ENCODE assay signal across 9 cellular contexts in the genomic region with DNA sequence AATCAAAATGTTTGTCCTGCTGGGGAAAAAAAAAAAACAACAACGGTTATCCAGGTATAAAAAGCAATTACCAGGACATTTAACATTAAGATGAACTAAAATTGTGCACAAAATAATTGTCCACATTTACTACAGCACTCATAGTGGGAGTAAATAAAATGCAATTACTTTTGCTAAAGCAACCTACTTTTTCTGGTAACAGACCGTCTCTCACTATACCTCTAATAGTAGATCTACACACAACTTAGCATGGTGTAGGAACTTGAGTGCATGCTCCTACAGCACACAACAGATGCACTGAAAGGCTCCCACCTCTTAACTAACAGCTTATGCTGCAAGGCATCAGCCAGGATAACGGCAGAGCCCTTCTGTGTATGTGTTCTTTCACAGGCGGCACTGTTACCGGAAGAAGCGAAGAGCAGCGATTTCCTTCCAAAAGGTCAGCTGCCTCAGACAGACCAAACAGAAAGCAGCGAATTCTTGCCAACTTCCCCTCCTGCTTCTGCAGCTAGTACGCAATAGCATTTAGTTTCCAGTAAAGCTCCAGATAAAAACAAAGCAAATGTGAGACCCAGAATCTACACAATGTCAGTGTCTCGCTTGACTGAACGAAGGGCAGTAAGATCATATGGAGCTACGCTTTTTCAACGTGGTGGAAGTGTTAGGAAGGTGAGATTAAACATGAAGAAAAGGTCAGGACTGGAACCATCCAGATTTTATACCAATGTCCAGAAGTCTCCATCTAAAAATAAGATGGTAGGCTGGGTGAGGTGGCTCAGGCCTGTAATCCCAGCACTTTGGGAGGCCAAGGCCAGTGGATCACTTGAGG. TPM values are rescaled to one million over a fixed set of nuclear protein-coding genes. Genes with fewer than 3 reads are reported as not detected.
A peak's percentile ranks its signal among the peaks of the same experiment; 100 is the strongest.
DNase-seq lines count a peak whose midpoint lies in the region; ATAC-seq and TF ChIP-seq lines count a peak whose summit lies in the region.
"Had no signal": no experiment of that assay in that cellular context is flagged by ENCODE, and none has a peak within 500 bp of the region (broad histone marks: within the 10 kb centered on the region; RNA-seq: fewer than 3 reads in every experiment).

No MANE protein-coding gene starts in this region.

- H3K27me3 ChIP-seq in tibial nerve = no peaks in the 10 kb centered on the region

- intact Hi-C loops in posterior vena cava (cut with DNase I) = no loop called here

- peak; percentile 65 to 94 for TF ChIP-seq EP300 in tibial nerve (IDR thresholded peaks at IDR 0.05)

- TF ChIP-seq POLR2A in tibial nerve (IDR thresholded peaks at IDR 0.05) = peak in 1 of 2 donors; percentile 51

- peak; percentile 61 for ATAC-seq in HG03378 (IDR thresholded peaks at IDR 0.05; ENCODE audit: unreplicated experiment)

- TF ChIP-seq CTCF in tibial nerve (IDR thresholded peaks at IDR 0.05) = no peak

- 12 to 15% methylated on average over 13 of the region's 13 CpGs for WGBS in tibial nerve, 2 donors

- peaks cover 0 to 68% (median 18%) of the 10 kb centered on the region in 4 donors for H3K4me1 ChIP-seq in tibial nerve

- DNase-seq in NCI-H1436 (lab: John Stamatoyannopoulos, UW) = peak; percentile 61
- no peak for DNase-seq in NCI-H1436 treated with DMSO at 0.1 percent for 48 hours (lab: John Stamatoyannopoulos, UW)
- peak; percentile 74 to 88 for DNase-seq in SHP77 (lab: John Stamatoyannopoulos, UW)
- peak; percentile 74 for DNase-seq in activated naive CD4-positive, alpha-beta T cell treated with Interleukin-2 at 50 U/mL for 16 hours
- DNase-seq in glomerular visceral epithelial cell (ENCODE audit: extremely low spot score) = peak; percentile 66
- DNase-seq in posterior vena cava (ENCODE audit: low spot score) = peak; percentile 89
- DNase-seq in tibial nerve (ENCODE audit: low spot score in 2 of 2) = peak; percentile 40 to 85

- H3K9me3 ChIP-seq in tibial nerve = no peaks in the 10 kb centered on the region

- H3K4me3 ChIP-seq in tibial nerve = peak overlapping the region; percentile 2 to 34 (median 24)

- H3K36me3 ChIP-seq in tibial nerve = no peaks in the 10 kb centered on the region

- peak overlapping the region; percentile 84 to 95 (median 90) for H3K27ac ChIP-seq in tibial nerve
- H3K27ac ChIP-seq: 22Rv1 had no signal

RNA-seq across cellular contexts. Expression of a gene that starts 27.6 kb away (rescaled TPM):
- total RNA-seq in posterior vena cava = 10 to 100 TPM; 88.6 to 96.3 TPM
- total RNA-seq in tibial nerve = 100 to 1,000 TPM in 3 of 4 donors, 10 to 100 TPM in 1; 96.8 to 117 (median 104) TPM

RNA-seq across cellular contexts. Expression of a gene that starts 39.7 kb away (rescaled TPM):
- total RNA-seq in posterior vena cava = 10 to 100 TPM; 30.7 to 37.6 TPM
- total RNA-seq in tibial nerve = 100 to 1,000 TPM in 3 of 4 donors, 10 to 100 TPM in 1; 95.2 to 150 (median 127) TPM

RNA-seq across cellular contexts. Expression of a gene that starts 54.3 kb away (rescaled TPM):
- total RNA-seq in posterior vena cava = 10 to 100 TPM; 14.5 to 16.6 TPM
- total RNA-seq in tibial nerve = 10 to 100 TPM; 36.4 to 77.9 (median 40.7) TPM
